8 cellular contexts compared by ENCODE assay signal in the genomic region with DNA sequence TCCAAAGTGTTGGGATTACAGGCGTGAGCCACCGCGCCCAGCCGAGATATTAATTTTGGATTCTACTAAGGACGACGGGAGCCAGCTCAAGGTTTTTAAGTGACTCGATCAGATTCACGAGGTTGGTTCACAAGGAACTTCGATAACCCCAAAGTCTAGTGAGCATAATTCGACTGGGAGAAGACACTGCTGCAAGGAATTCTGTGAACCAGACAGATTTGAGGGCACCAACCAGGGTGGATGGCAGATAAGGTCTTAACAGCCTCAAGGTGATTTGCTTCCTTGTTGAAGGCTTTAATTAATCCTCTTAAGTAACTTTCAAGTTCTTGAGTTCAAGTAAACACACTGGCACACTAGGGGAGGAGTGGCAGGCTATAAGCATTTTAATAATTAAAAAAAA. TPM values are rescaled to one million over a fixed set of nuclear protein-coding genes. Genes with fewer than 3 reads are reported as not detected.
DNase-seq lines count a peak whose midpoint lies in the region; ATAC-seq, FAIRE-seq and TF ChIP-seq lines count a peak whose summit lies in the region.

No MANE protein-coding gene starts in this region.

- H3K9me2 ChIP-seq in Loucy (replicated peaks; ENCODE audit: low read depth, low read length), result no peaks in the 10 kb centered on the region

- H3K36me3 ChIP-seq in Loucy (ENCODE audit: insufficient read depth, low read length), result no peaks in the 10 kb centered on the region

- DNase-seq in caudate nucleus (lab: John Stamatoyannopoulos, UW), result no peak
- DNase-seq in mesothelial cell of epicardium (ENCODE audit: low spot score in 2 of 2, unreplicated experiment in 2 of 2), result no peak
- DNase-seq in GM12891 (ENCODE audit: insufficient read length, low spot score), result no peak

- H3K9ac ChIP-seq in Loucy (ENCODE audit: low read depth, low read length, poor library complexity, severe bottlenecking), result peak overlapping the region; percentile 100

- ATAC-seq in HG03460 (IDR thresholded peaks at IDR 0.05; ENCODE audit: unreplicated experiment) (no peak), GM18502 (IDR thresholded peaks at IDR 0.05; ENCODE audit: poor library complexity, unreplicated experiment) (no peak), HG02938 (IDR thresholded peaks at IDR 0.05; ENCODE audit: unreplicated experiment) (no peak)

- H3K36me3 Mint-ChIP-seq in mesothelial cell of epicardium, result peaks cover 2% of the 10 kb centered on the region

- peaks cover 18% of the 10 kb centered on the region for H4K20me1 ChIP-seq in Loucy (ENCODE audit: insufficient read depth, low read length, poor library complexity, severe bottlenecking)

- peak overlapping the region; percentile 87 for H3K4me3 Mint-ChIP-seq in mesothelial cell of epicardium

- H3K9me3 ChIP-seq in Loucy (ENCODE audit: insufficient read depth, low read depth, low read length), result no peaks in the 10 kb centered on the region

- TF ChIP-seq POLR2A in GM12891 (IDR thresholded peaks at IDR 0.05; ENCODE audit: low read depth, low read length), result no peak

- H3K9me3 Mint-ChIP-seq in mesothelial cell of epicardium, result no peaks in the 10 kb centered on the region

- H3K4me1 ChIP-seq in Loucy (ENCODE audit: insufficient read depth, low read length, poor library complexity, severe bottlenecking), result peaks cover 16% of the 10 kb centered on the region

- H3F3A ChIP-seq in Loucy (ENCODE audit: low read depth), result 0 out of 2 replicates have a peak, but pooled peaks cover 6% of the 10 kb centered on the region

- peak overlapping the region; percentile 98 for H2AFZ ChIP-seq in Loucy (ENCODE audit: low read length)

- H3K4me3 ChIP-seq in Loucy (ENCODE audit: low read length, poor library complexity, severe bottlenecking), result peak overlapping the region; percentile 100

- H3K4me2 ChIP-seq in Loucy (ENCODE audit: low read depth, low read length, poor library complexity, severe bottlenecking), result peak overlapping the region; percentile 88

- peaks cover 6% of the 10 kb centered on the region for H3K27me3 ChIP-seq in Loucy (ENCODE audit: insufficient read depth, low read length, poor library complexity, severe bottlenecking)

- H3K27me3 Mint-ChIP-seq in mesothelial cell of epicardium (ENCODE audit: low read depth), result no peaks in the 10 kb centered on the region

- H3K4me1 Mint-ChIP-seq in mesothelial cell of epicardium, result peaks cover 30% of the 10 kb centered on the region

- no peak for FAIRE-seq in GM12891 (lab: Jason Lieb, UNC)

- TF ChIP-seq CTCF in C4-2B (conservative IDR thresholded peaks at IDR 0.05) (no peak), Loucy (conservative IDR thresholded peaks at IDR 0.05; ENCODE audit: low read length) (no peak), mesothelial cell of epicardium (IDR thresholded peaks at IDR 0.05; ENCODE audit: unreplicated experiment) (no peak)

- H3K27ac Mint-ChIP-seq in mesothelial cell of epicardium, result peak overlapping the region; percentile 98

- H3K27ac ChIP-seq in C4-2B (peak overlapping the region; percentile 82), caudate nucleus (ENCODE audit: low read depth, low read length) (peak overlapping the region; percentile 97)

- H3K79me2 ChIP-seq in Loucy (ENCODE audit: insufficient read depth, low read length), result peaks cover 33% of the 10 kb centered on the region

TF ChIP-seq in GM12891, 5 proteins besides CTCF, POLR2A, EP300 and RAD21:
- TF ChIP-seq SPI1 (IDR thresholded peaks at IDR 0.05; ENCODE audit: low read depth, low read length), result no peak
- no peak for TF ChIP-seq POLR2AphosphoS5 (IDR thresholded peaks at IDR 0.05; ENCODE audit: low read depth, low read length)
- TF ChIP-seq PAX5 (IDR thresholded peaks at IDR 0.05; ENCODE audit: insufficient read depth, low read length, severe bottlenecking), result no peak
- TF ChIP-seq POU2F2 (IDR thresholded peaks at IDR 0.05; ENCODE audit: low read depth, low read length), result no peak
- TF ChIP-seq TAF1 (IDR thresholded peaks at IDR 0.05; ENCODE audit: low read depth, low read length), result no peak

RNA-seq across cellular contexts. Expression of a gene that starts 1.1 kb away (rescaled TPM):
- 60.1 to 60.3 TPM (median 60.2 TPM) in 3 replicates for total RNA-seq in mesothelial cell of epicardium
- polyA plus RNA-seq in GM12891 (2012; ENCODE audit: low read depth, missing spikeins), result 15.8 TPM
